ENCODE assay signal across 12 cellular contexts in genomic region chr13:26425439-26426358, GRCh38.
DNase-seq lines count a peak whose midpoint lies in the region; ATAC-seq, FAIRE-seq and TF ChIP-seq lines count a peak whose summit lies in the region.
"Had no signal": no experiment of that assay in that cellular context is flagged by ENCODE, and none has a peak within 500 bp of the region (broad histone marks: within the 10 kb centered on the region; RNA-seq: fewer than 3 reads in every experiment).

No MANE protein-coding gene starts in this region.

- H3K4me3 ChIP-seq in LNCaP clone FGC (ENCODE audit: low read depth, low read length) = no peak overlapping the region
- H3K4me3 ChIP-seq in small intestine (ENCODE audit: low read depth in 1 of 2, low read length in 2 of 2) = no peak overlapping the region

- TF ChIP-seq CTCF in LNCaP clone FGC (IDR thresholded peaks at IDR 0.05; ENCODE audit: control insufficient read depth, extremely low read depth, insufficient read depth) = no peak

- no peak overlapping the region for H3K27ac Mint-ChIP-seq in stimulated activated naive B cell treated with anti-CD40 and anti-IgM and Interleukin-4, amounts not matched to agents 10 μg/mL and 1 μg/mL and 100 μg/mL, for 72 hours
- H3K27ac Mint-ChIP-seq: stimulated activated effector memory CD8-positive, alpha-beta T cell treated with anti-CD3 and anti-CD28 coated beads, Interleukin-12 subunit alpha, Interleukin-12 subunit beta, amount 100 ng/mL, for 72 hours had no signal

- H3K36me3 ChIP-seq in small intestine (ENCODE audit: control insufficient read depth in 2 of 2, insufficient read depth in 2 of 2, low read length in 2 of 2) = no peaks in the 10 kb centered on the region

- intact Hi-C loops in left ventricle myocardium superior (cut with micrococcal nuclease) = no loop called here

- peak; percentile 48 for ATAC-seq in left ventricle myocardium superior
- no peak for ATAC-seq in stimulated activated naive B cell treated with anti-CD40 and anti-IgM and Interleukin-4, amounts not matched to agents 10 μg/mL and 1 μg/mL and 100 μg/mL, for 72 hours (replicated peaks)
- no peak for ATAC-seq in GM19023 (IDR thresholded peaks at IDR 0.05; ENCODE audit: unreplicated experiment)
- ATAC-seq: left lobe of liver; stimulated activated effector memory CD8-positive, alpha-beta T cell treated with anti-CD3 and anti-CD28 coated beads, Interleukin-12 subunit alpha, Interleukin-12 subunit beta, amount 100 ng/mL, for 72 hours had no signal

- peak overlapping the region in 1 of 2 donors; percentile 29 for H3K27ac ChIP-seq in small intestine (ENCODE audit: low read depth in 1 of 2, low read length in 1 of 2)

- no peaks in the 10 kb centered on the region for H3K4me1 ChIP-seq in small intestine (ENCODE audit: control insufficient read depth in 2 of 2, insufficient read depth in 1 of 2, low read depth in 1 of 2, low read length in 1 of 2)

- H3K4me1 Mint-ChIP-seq in stimulated activated naive B cell treated with anti-CD40 and anti-IgM and Interleukin-4, amounts not matched to agents 10 μg/mL and 1 μg/mL and 100 μg/mL, for 72 hours = no peaks in the 10 kb centered on the region
- H3K4me1 Mint-ChIP-seq: stimulated activated effector memory CD8-positive, alpha-beta T cell treated with anti-CD3 and anti-CD28 coated beads, Interleukin-12 subunit alpha, Interleukin-12 subunit beta, amount 100 ng/mL, for 72 hours had no signal

- H3K36me3 Mint-ChIP-seq in stimulated activated naive B cell treated with anti-CD40 and anti-IgM and Interleukin-4, amounts not matched to agents 10 μg/mL and 1 μg/mL and 100 μg/mL, for 72 hours = no peaks in the 10 kb centered on the region
- H3K36me3 Mint-ChIP-seq: stimulated activated effector memory CD8-positive, alpha-beta T cell treated with anti-CD3 and anti-CD28 coated beads, Interleukin-12 subunit alpha, Interleukin-12 subunit beta, amount 100 ng/mL, for 72 hours had no signal

- peak; percentile 33 for DNase-seq in LNCaP clone FGC (ENCODE audit: low read depth)
- peak; percentile 38 for DNase-seq in SHP77 treated with DMSO at 0.1 percent for 48 hours (lab: John Stamatoyannopoulos, UW)
- no peak for DNase-seq in left ventricle myocardium superior
- DNase-seq in small intestine = peak; percentile 69
- DNase-seq in NCI-H2227 treated with DMSO at 0.1 percent for 48 hours (lab: John Stamatoyannopoulos, UW) = no peak
- no peak for DNase-seq in stimulated activated naive B cell treated with anti-CD40 and anti-IgM and Interleukin-4, amounts not matched to agents 10 μg/mL and 1 μg/mL and 100 μg/mL, for 72 hours
- DNase-seq in HuH-7.5 (ENCODE audit: low spot score) = no peak
- DNase-seq: activated gamma-delta T cell treated with Interleukin-2 at 50 U/mL for 16 hours had no signal

- H3K27me3 ChIP-seq in small intestine (ENCODE audit: control insufficient read depth in 2 of 2, insufficient read depth in 2 of 2, low read length in 2 of 2) = no peaks in the 10 kb centered on the region

- no peak overlapping the region for H3K4me3 Mint-ChIP-seq in stimulated activated naive B cell treated with anti-CD40 and anti-IgM and Interleukin-4, amounts not matched to agents 10 μg/mL and 1 μg/mL and 100 μg/mL, for 72 hours
- H3K4me3 Mint-ChIP-seq: stimulated activated effector memory CD8-positive, alpha-beta T cell treated with anti-CD3 and anti-CD28 coated beads, Interleukin-12 subunit alpha, Interleukin-12 subunit beta, amount 100 ng/mL, for 72 hours had no signal

- no peak for FAIRE-seq in small intestine (lab: Jason Lieb, UNC)
- FAIRE-seq: H54 had no signal

- H3K9me3 ChIP-seq in small intestine (ENCODE audit: control insufficient read depth, low read depth) = no peaks in the 10 kb centered on the region

- H3K27me3 Mint-ChIP-seq in stimulated activated naive B cell treated with anti-CD40 and anti-IgM and Interleukin-4, amounts not matched to agents 10 μg/mL and 1 μg/mL and 100 μg/mL, for 72 hours = peaks cover 16 to 20% of the 10 kb centered on the region in 2 donors

- 9 to 26% (median 12%) methylated on average over 9 of the region's 9 CpGs for WGBS in small intestine, 3 donors

- no peaks in the 10 kb centered on the region for H3K9me3 Mint-ChIP-seq in stimulated activated naive B cell treated with anti-CD40 and anti-IgM and Interleukin-4, amounts not matched to agents 10 μg/mL and 1 μg/mL and 100 μg/mL, for 72 hours
- H3K9me3 Mint-ChIP-seq: stimulated activated effector memory CD8-positive, alpha-beta T cell treated with anti-CD3 and anti-CD28 coated beads, Interleukin-12 subunit alpha, Interleukin-12 subunit beta, amount 100 ng/mL, for 72 hours had no signal

Comparison
In these comparisons a context has a peak if more than half of its experiments do, and no peak if none do; other contexts are left out.
1. DNase-seq: peak in LNCaP clone FGC (single experiment), SHP77 treated with DMSO at 0.1 percent for 48 hours (single experiment) and small intestine (single experiment); none in left ventricle myocardium superior (single experiment), NCI-H2227 treated with DMSO at 0.1 percent for 48 hours (single experiment), stimulated activated naive B cell treated with anti-CD40 and anti-IgM and Interleukin-4, amounts not matched to agents 10 μg/mL and 1 μg/mL and 100 μg/mL, for 72 hours (single experiment) and HuH-7.5 (single experiment).